Comparison of ENCODE assay signal across 8 cellular contexts in genomic region chr11:132245558-132246385, GRCh38.
"Had no signal": no experiment of that assay in that cellular context is flagged by ENCODE, and none has a peak within 500 bp of the region (broad histone marks: within the 10 kb centered on the region; RNA-seq: fewer than 3 reads in every experiment).

No MANE protein-coding gene starts in this region.

- DNase-seq: activated CD4-positive, alpha-beta memory T cell treated with anti-CD3 and anti-CD28 coated beads, Interleukin-2, amount 10 ng/mL, durations not matched to agents 7 days and 5 days; activated CD4-positive, alpha-beta T cell treated with anti-CD3 and anti-CD28 coated beads for 36 hours; activated gamma-delta T cell; activated T-cell treated with anti-CD3 and anti-CD28 coated beads, Interleukin-2, amount 50 U/mL, for 48 hours; effector CD4-positive, alpha-beta T cell; mucosa of descending colon; natural killer cell; T-helper 1 cell had no signal

- ATAC-seq: activated CD4-positive, alpha-beta T cell treated with anti-CD3 and anti-CD28 coated beads for 36 hours; mucosa of descending colon; natural killer cell had no signal
